ENCODE assay signal across 14 cellular contexts in the genomic region with DNA sequence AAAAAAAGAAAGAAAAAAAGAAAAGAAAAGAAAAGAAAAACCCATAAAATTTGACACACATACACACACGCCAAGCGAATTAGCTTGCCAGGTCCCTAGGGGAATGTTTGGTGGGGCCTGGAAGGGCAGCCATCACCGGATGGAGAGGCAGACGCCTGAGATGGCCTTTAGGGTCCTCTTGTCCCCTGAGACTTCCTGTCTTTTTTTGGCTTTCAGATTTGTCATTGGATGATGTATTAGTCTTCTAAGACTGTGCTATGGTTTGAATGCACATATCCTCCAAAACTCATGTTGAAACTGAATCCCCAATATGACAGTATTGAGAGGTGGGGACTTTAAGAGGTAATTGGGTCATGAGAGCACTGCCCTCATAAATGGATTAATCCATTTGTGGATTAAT.
A peak's percentile ranks its signal among the peaks of the same experiment; 100 is the strongest.
DNase-seq lines count a peak whose midpoint lies in the region; ATAC-seq and TF ChIP-seq lines count a peak whose summit lies in the region.
"Had no signal": no experiment of that assay in that cellular context is flagged by ENCODE, and none has a peak within 500 bp of the region (broad histone marks: within the 10 kb centered on the region; RNA-seq: fewer than 3 reads in every experiment).

No MANE protein-coding gene starts in this region.

- H3K9me3 ChIP-seq in right cardiac atrium (ENCODE audit: control insufficient read depth, low read length) = no peaks in the 10 kb centered on the region

- H3K9me3 Mint-ChIP-seq in activated T-cell treated with anti-CD3 and anti-CD28 coated beads, Interleukin-2, amount 50 U/mL, for 24 hours = no peaks in the 10 kb centered on the region
- H3K9me3 Mint-ChIP-seq in stimulated activated naive B cell treated with anti-CD40 and anti-IgM and Interleukin-4, amounts not matched to agents 10 μg/mL and 1 μg/mL and 100 μg/mL, for 72 hours = peaks cover 2 to 7% of the 10 kb centered on the region in 2 donors
- H3K9me3 Mint-ChIP-seq in naive thymus-derived CD8-positive, alpha-beta T cell = no peaks in the 10 kb centered on the region
- H3K9me3 Mint-ChIP-seq: CD4-positive, alpha-beta T cell had no signal

- ATAC-seq in HG03354 (IDR thresholded peaks at IDR 0.05; ENCODE audit: poor library complexity, severe bottlenecking, unreplicated experiment) (peak; percentile 39), right cardiac atrium (no peak), HG02938 (IDR thresholded peaks at IDR 0.05; ENCODE audit: unreplicated experiment) (no peak)
- ATAC-seq in stimulated activated naive B cell treated with anti-CD40 and anti-IgM and Interleukin-4, amounts not matched to agents 10 μg/mL and 1 μg/mL and 100 μg/mL, for 72 hours (replicated peaks) = peak; percentile 80 to 90
- ATAC-seq in naive thymus-derived CD8-positive, alpha-beta T cell = no peak

- H3K4me3 Mint-ChIP-seq in activated T-cell treated with anti-CD3 and anti-CD28 coated beads, Interleukin-2, amount 50 U/mL, for 24 hours = no peak overlapping the region
- peak overlapping the region in 1 of 2 donors; percentile 45 for H3K4me3 Mint-ChIP-seq in stimulated activated naive B cell treated with anti-CD40 and anti-IgM and Interleukin-4, amounts not matched to agents 10 μg/mL and 1 μg/mL and 100 μg/mL, for 72 hours
- no peak overlapping the region for H3K4me3 Mint-ChIP-seq in naive thymus-derived CD8-positive, alpha-beta T cell
- H3K4me3 Mint-ChIP-seq: CD4-positive, alpha-beta T cell had no signal

- peak; percentile 13 for DNase-seq in activated T-cell treated with anti-CD3 and anti-CD28 coated beads, Interleukin-2, amount 50 U/mL, for 24 hours
- no peak for DNase-seq in activated T-cell treated with anti-CD3 and anti-CD28 coated beads for 4 hours
- no peak for DNase-seq in right cardiac atrium
- peak; percentile 24 for DNase-seq in stimulated activated naive B cell treated with anti-CD40 and anti-IgM and Interleukin-4, amounts not matched to agents 10 μg/mL and 1 μg/mL and 100 μg/mL, for 72 hours
- no peak for DNase-seq in naive thymus-derived CD8-positive, alpha-beta T cell
- no peak for DNase-seq in erythroblast (lab: John Stamatoyannopoulos, UW)
- DNase-seq: activated gamma-delta T cell treated with Interleukin-2 at 50 U/mL for 16 hours; CD4-positive, alpha-beta T cell; H7; NCI-H2029 treated with DMSO at 0.1 percent for 48 hours; NCI-H69 had no signal

- POLR2A ChIA-PET in naive thymus-derived CD8-positive, alpha-beta T cell (lab: Charles Lee) = interaction anchor here (0.7 kb wide), 1 partner anchor 47 kb away, joined by 4 read pairs; no protein-coding TSS in a partner anchor

- peaks cover 15% of the 10 kb centered on the region for H3K4me1 Mint-ChIP-seq in activated T-cell treated with anti-CD3 and anti-CD28 coated beads, Interleukin-2, amount 50 U/mL, for 24 hours (ENCODE audit: low read depth)
- H3K4me1 Mint-ChIP-seq in stimulated activated naive B cell treated with anti-CD40 and anti-IgM and Interleukin-4, amounts not matched to agents 10 μg/mL and 1 μg/mL and 100 μg/mL, for 72 hours = peaks cover 28 to 29% of the 10 kb centered on the region in 2 donors
- H3K4me1 Mint-ChIP-seq in naive thymus-derived CD8-positive, alpha-beta T cell = peaks cover 15 to 35% (median 18%) of the 10 kb centered on the region in 4 donors

- TF ChIP-seq POLR2A in erythroblast (IDR thresholded peaks at IDR 0.05; ENCODE audit: low read length) = no peak

- H3K27me3 ChIP-seq in right cardiac atrium (ENCODE audit: control insufficient read depth, insufficient read depth) = no peaks in the 10 kb centered on the region
- H3K27me3 ChIP-seq: tibial nerve had no signal

- no peaks in the 10 kb centered on the region for H3K27me3 Mint-ChIP-seq in activated T-cell treated with anti-CD3 and anti-CD28 coated beads, Interleukin-2, amount 50 U/mL, for 24 hours
- peaks cover 4 to 6% of the 10 kb centered on the region in 2 donors for H3K27me3 Mint-ChIP-seq in stimulated activated naive B cell treated with anti-CD40 and anti-IgM and Interleukin-4, amounts not matched to agents 10 μg/mL and 1 μg/mL and 100 μg/mL, for 72 hours
- no peaks in the 10 kb centered on the region for H3K27me3 Mint-ChIP-seq in naive thymus-derived CD8-positive, alpha-beta T cell
- H3K27me3 Mint-ChIP-seq: CD4-positive, alpha-beta T cell had no signal

- H3K27ac Mint-ChIP-seq in activated T-cell treated with anti-CD3 and anti-CD28 coated beads, Interleukin-2, amount 50 U/mL, for 24 hours = no peak overlapping the region
- peak overlapping the region; percentile 85 for H3K27ac Mint-ChIP-seq in stimulated activated naive B cell treated with anti-CD40 and anti-IgM and Interleukin-4, amounts not matched to agents 10 μg/mL and 1 μg/mL and 100 μg/mL, for 72 hours
- no peak overlapping the region for H3K27ac Mint-ChIP-seq in naive thymus-derived CD8-positive, alpha-beta T cell
- H3K27ac Mint-ChIP-seq: CD4-positive, alpha-beta T cell had no signal

- WGBS in right cardiac atrium = 62% methylated on average over 4 of the region's 4 CpGs

- H3K4me3 ChIP-seq in right cardiac atrium (ENCODE audit: low read length) = no peak overlapping the region
- H3K4me3 ChIP-seq: tibial nerve had no signal

- no peaks in the 10 kb centered on the region for H3K36me3 Mint-ChIP-seq in activated T-cell treated with anti-CD3 and anti-CD28 coated beads, Interleukin-2, amount 50 U/mL, for 24 hours (ENCODE audit: low read depth)
- peaks cover 2 to 7% of the 10 kb centered on the region in 2 donors for H3K36me3 Mint-ChIP-seq in stimulated activated naive B cell treated with anti-CD40 and anti-IgM and Interleukin-4, amounts not matched to agents 10 μg/mL and 1 μg/mL and 100 μg/mL, for 72 hours
- no peaks in the 10 kb centered on the region for H3K36me3 Mint-ChIP-seq in naive thymus-derived CD8-positive, alpha-beta T cell

- intact Hi-C loops in right cardiac atrium (cut with DNase I) = loop anchor here in 3 of 4 donors (5.0 to 10.0 kb wide), 4 partner anchors 158 to 382 kb away; no protein-coding TSS in a partner anchor

- H3K4me1 ChIP-seq in right cardiac atrium (ENCODE audit: control insufficient read depth, insufficient read depth, low read length) = peaks cover 30% of the 10 kb centered on the region

- peak overlapping the region; percentile 32 for H3K27ac ChIP-seq in right cardiac atrium (ENCODE audit: low read length)

Comparison
In these comparisons a context has a peak if more than half of its experiments do, and no peak if none do; other contexts are left out.
1. DNase-seq: peak in activated T-cell treated with anti-CD3 and anti-CD28 coated beads, Interleukin-2, amount 50 U/mL, for 24 hours (single experiment) and stimulated activated naive B cell treated with anti-CD40 and anti-IgM and Interleukin-4, amounts not matched to agents 10 μg/mL and 1 μg/mL and 100 μg/mL, for 72 hours (single experiment); none in activated T-cell treated with anti-CD3 and anti-CD28 coated beads for 4 hours (single experiment), right cardiac atrium (0 of 3), naive thymus-derived CD8-positive, alpha-beta T cell (0 of 10) and erythroblast (0 of 2).
2. ATAC-seq: peak in HG03354 (single experiment) and stimulated activated naive B cell treated with anti-CD40 and anti-IgM and Interleukin-4, amounts not matched to agents 10 μg/mL and 1 μg/mL and 100 μg/mL, for 72 hours (2 of 2); none in right cardiac atrium (0 of 2), naive thymus-derived CD8-positive, alpha-beta T cell (0 of 2) and HG02938 (single experiment).